8 cellular contexts compared by ENCODE assay signal in the genomic region with DNA sequence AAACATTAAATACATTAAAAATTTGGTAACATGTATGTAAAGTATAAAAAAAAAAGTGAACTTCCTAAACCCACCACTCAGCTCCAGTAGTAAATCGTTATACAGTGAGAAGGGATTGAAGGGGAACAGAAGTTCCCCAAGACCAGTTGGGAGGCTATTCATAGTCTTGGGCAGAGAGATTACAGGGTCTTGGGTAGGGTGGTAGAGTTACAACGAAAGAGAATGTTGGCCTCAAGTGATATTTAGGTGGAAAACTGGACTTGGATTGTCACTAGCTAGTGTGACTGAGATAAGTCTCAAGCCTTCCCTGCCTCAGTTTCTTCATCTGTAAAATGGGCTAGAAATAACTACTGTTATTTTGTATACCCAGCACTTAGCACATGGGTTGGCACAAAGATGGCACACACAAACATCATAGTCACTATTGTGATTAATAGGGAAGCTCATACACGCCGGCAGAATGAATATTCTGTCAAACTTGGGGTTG. TPM values are rescaled to one million over a fixed set of nuclear protein-coding genes. Genes with fewer than 3 reads are reported as not detected.
DNase-seq lines count a peak whose midpoint lies in the region; ATAC-seq and TF ChIP-seq lines count a peak whose summit lies in the region.

No MANE protein-coding gene starts in this region.

- ATAC-seq in GM21528 (IDR thresholded peaks at IDR 0.05; ENCODE audit: low FRiP score, unreplicated experiment) (peak; percentile 1), GM19035 (IDR thresholded peaks at IDR 0.05; ENCODE audit: unreplicated experiment) (no peak)

- H3K9me3 ChIP-seq in SU-DHL-6 (ENCODE audit: insufficient read depth, low read length) (no peaks in the 10 kb centered on the region), skeletal muscle satellite cell (replicated peaks; ENCODE audit: low read length) (no peaks in the 10 kb centered on the region)

- H3K27me3 ChIP-seq in SU-DHL-6 (ENCODE audit: low read length): no peaks in the 10 kb centered on the region
- H3K27me3 ChIP-seq in skeletal muscle satellite cell (ENCODE audit: control insufficient read depth, insufficient read depth, low read length): no peaks in the 10 kb centered on the region

- peak overlapping the region; percentile 47 for H3K27ac ChIP-seq in SU-DHL-6 (ENCODE audit: low read depth, low read length)

- peaks cover 5% of the 10 kb centered on the region for H3F3A ChIP-seq in SU-DHL-6 (ENCODE audit: insufficient read depth)

- peaks cover 18% of the 10 kb centered on the region for H3K4me1 ChIP-seq in skeletal muscle satellite cell (ENCODE audit: control insufficient read depth, insufficient read depth, low read length)

- H3K9me2 ChIP-seq in SU-DHL-6 (replicated peaks; ENCODE audit: insufficient read depth, low read length): no peaks in the 10 kb centered on the region

- H3K4me3 ChIP-seq in SU-DHL-6 (ENCODE audit: insufficient read depth, low read length, poor library complexity, severe bottlenecking) (peak overlapping the region; percentile 61), foreskin fibroblast (ENCODE audit: low read depth in 1 of 2, low read length in 2 of 2) (peak overlapping the region; percentile 94 to 95), skeletal muscle satellite cell (ENCODE audit: low read length) (peak overlapping the region; percentile 97)

- TF ChIP-seq CTCF in SU-DHL-6 (IDR thresholded peaks at IDR 0.05; ENCODE audit: insufficient read depth, low read length, poor library complexity, severe bottlenecking) (no peak), foreskin fibroblast (IDR thresholded peaks at IDR 0.05; ENCODE audit: low read depth, low read length) (no peak)

- H4K20me1 ChIP-seq in SU-DHL-6 (ENCODE audit: low read depth, low read length): no peaks in the 10 kb centered on the region

- H3K36me3 ChIP-seq in SU-DHL-6 (ENCODE audit: low read length): peaks cover 4% of the 10 kb centered on the region; the same call in 1 of the 2 replicates
- H3K36me3 ChIP-seq in skeletal muscle satellite cell (ENCODE audit: insufficient read depth, low read length): peaks cover 5% of the 10 kb centered on the region

- H2AFZ ChIP-seq in SU-DHL-6 (ENCODE audit: low read depth, low read length, severe bottlenecking): peak overlapping the region; percentile 99

- no peak for DNase-seq in foreskin fibroblast
- DNase-seq in NCI-H748 treated with DMSO at 0.1 percent for 48 hours (lab: John Stamatoyannopoulos, UW): no peak
- no peak for DNase-seq in DMS153 (lab: John Stamatoyannopoulos, UW)
- DNase-seq in cortex of kidney (lab: John Stamatoyannopoulos, UW): no peak

- peak overlapping the region; percentile 99 for H3K9ac ChIP-seq in SU-DHL-6 (ENCODE audit: low read length)
- peak overlapping the region; percentile 95 for H3K9ac ChIP-seq in skeletal muscle satellite cell (ENCODE audit: low read depth, low read length)

- H3K4me2 ChIP-seq in SU-DHL-6 (ENCODE audit: low read depth, low read length, poor library complexity, severe bottlenecking) (peak overlapping the region; percentile 85), skeletal muscle satellite cell (ENCODE audit: low read length) (peak overlapping the region; percentile 76)

- peaks cover 44% of the 10 kb centered on the region for H3K79me2 ChIP-seq in SU-DHL-6 (ENCODE audit: insufficient read depth, low read length)

RNA-seq across cellular contexts. Expression of a gene that starts 0.4 kb away (rescaled TPM):
- total RNA-seq in skeletal muscle satellite cell (2012; rRNA removed): 32.4 and 38.2 TPM in 2 replicates
